In the genomic region with DNA sequence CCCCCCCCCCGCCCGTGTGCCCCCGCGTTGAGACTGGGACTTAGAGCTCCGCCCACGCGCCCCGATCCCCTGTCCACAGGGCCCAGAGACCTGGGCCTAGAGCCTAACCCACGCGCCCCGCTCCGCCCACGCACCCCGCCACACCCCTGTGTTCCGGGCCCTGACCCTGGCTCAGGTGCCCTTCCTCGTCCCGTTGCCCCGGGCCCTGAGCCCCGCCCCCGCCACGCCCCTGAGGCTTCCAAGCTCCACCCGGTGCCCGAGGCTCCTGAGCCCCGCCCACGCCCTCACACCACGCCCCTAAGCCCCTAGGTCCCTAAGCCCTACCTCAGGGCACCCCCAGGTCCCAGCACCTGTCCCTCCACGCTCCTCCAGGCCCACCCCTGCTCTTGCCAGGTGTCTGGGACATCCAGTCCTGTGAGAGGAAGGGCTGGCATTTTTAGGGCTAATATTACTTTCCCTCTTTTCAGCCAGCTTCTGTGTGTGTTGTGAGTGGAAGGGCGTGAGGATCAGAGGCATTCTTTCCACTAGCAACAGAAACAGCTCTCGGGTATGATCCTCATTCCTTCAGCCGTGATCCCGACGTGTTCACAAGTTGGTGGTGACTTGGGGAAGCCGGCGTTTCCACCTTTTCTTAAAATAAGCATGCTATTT, we compare ENCODE assay signal across 8 cellular contexts. TPM values are rescaled to one million over a fixed set of nuclear protein-coding genes. Genes with fewer than 3 reads are reported as not detected.
A peak's percentile ranks its signal among the peaks of the same experiment; 100 is the strongest.
DNase-seq lines count a peak whose midpoint lies in the region; ATAC-seq and FAIRE-seq lines count a peak whose summit lies in the region.

No MANE protein-coding gene starts in this region.

- intact Hi-C loops in left ventricle myocardium superior (cut with micrococcal nuclease) (loop anchor here (10.0 kb wide), 1 partner anchor 65 kb away; no protein-coding TSS in a partner anchor), sciatic nerve (cut with DNase I) (no loop called here)

- H3K36me3 Mint-ChIP-seq in activated naive CD4-positive, alpha-beta T cell treated with anti-CD3 and anti-CD28 coated beads, Interleukin-2, amount 50 U/mL, for 72 hours = no peaks in the 10 kb centered on the region

- no peak for FAIRE-seq in HTR-8/SVneo (lab: Jason Lieb, UNC)

- H3K27ac Mint-ChIP-seq in activated naive CD4-positive, alpha-beta T cell treated with anti-CD3 and anti-CD28 coated beads, Interleukin-2, amount 50 U/mL, for 72 hours = peak overlapping the region in 1 of 2 donors; percentile 84

- DNase-seq in COLO668 (lab: John Stamatoyannopoulos, UW; ENCODE audit: unreplicated experiment) = peak; percentile 91
- DNase-seq in HTR-8/SVneo (ENCODE audit: insufficient read length, low spot score) = peak; percentile 72
- DNase-seq in SKM-1 treated with dmso at 0.1 percent for 144 hours (lab: John Stamatoyannopoulos, UW; ENCODE audit: unreplicated experiment) = peak; percentile 16
- DNase-seq in activated naive CD4-positive, alpha-beta T cell treated with anti-CD3 and anti-CD28 coated beads, Interleukin-2, amount 50 U/mL, for 72 hours (ENCODE audit: low spot score in 2 of 2) = peak; percentile 73 to 87
- peak; percentile 94 for DNase-seq in left ventricle myocardium superior
- peak; percentile 94 for DNase-seq in sciatic nerve (ENCODE audit: low spot score)
- DNase-seq in DMS79 (lab: John Stamatoyannopoulos, UW) = no peak

- H3K9me3 Mint-ChIP-seq in activated naive CD4-positive, alpha-beta T cell treated with anti-CD3 and anti-CD28 coated beads, Interleukin-2, amount 50 U/mL, for 72 hours = no peaks in the 10 kb centered on the region

- ATAC-seq in GM21367 (IDR thresholded peaks at IDR 0.05; ENCODE audit: unreplicated experiment) = peak; percentile 59
- ATAC-seq in activated naive CD4-positive, alpha-beta T cell treated with anti-CD3 and anti-CD28 coated beads, Interleukin-2, amount 50 U/mL, for 72 hours = peak; percentile 59 to 79
- ATAC-seq in left ventricle myocardium superior = peak; percentile 79
- peak; percentile 83 for ATAC-seq in sciatic nerve

RNA-seq across cellular contexts. Expression of gene GPR157, which starts 0.6 kb away (rescaled TPM):
- total RNA-seq in activated naive CD4-positive, alpha-beta T cell treated with anti-CD3 and anti-CD28 coated beads, Interleukin-2, amount 50 U/mL, for 72 hours = 1 to 10 TPM; 4.5 to 9.1 TPM
- total RNA-seq in left ventricle myocardium superior (42.2 TPM), sciatic nerve (8.6 TPM)
